8 cellular contexts compared by ENCODE assay signal in the genomic region with DNA sequence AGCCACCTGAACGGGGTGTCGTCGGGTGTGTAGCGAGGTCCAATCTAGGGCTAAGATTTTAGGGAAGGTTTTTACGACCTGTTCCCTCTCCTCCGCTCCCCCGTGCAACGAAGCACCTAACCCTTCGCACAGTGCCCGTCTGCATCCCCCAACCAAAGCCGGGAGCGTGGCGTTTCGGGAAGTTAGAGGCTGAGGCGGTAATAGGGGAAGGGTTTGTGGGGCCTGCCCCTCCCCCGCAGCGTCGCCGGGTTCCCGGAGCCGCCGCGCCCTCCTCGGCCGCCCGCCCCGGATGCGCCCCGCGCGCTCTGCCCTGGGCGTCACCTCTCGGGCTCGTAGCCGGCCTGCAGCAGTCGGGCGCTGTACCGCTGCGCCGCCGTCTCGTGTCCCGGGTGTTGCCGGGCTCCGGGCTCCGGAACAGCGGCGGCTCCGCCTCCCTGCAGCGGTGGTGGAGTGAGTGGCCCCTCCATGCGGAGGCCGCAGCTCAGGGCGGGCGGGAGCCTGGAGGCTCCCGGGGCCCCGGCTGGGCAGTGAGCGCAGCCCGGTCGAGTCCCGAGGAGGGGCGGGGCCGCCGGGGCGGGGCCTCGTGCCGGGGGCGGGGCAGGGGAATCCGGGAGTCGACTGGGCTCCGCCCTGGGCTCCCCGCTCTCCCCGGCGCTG. TPM values are rescaled to one million over a fixed set of nuclear protein-coding genes. Genes with fewer than 3 reads are reported as not detected.
DNase-seq lines count a peak whose midpoint lies in the region; ATAC-seq and TF ChIP-seq lines count a peak whose summit lies in the region.

A gene (minus strand): TSS at position 548 of the 657 bp plus-strand sequence. CDS start 81 bp downstream, at position 467.

- H3K27me3 Mint-ChIP-seq in activated naive CD4-positive, alpha-beta T cell treated with anti-CD3 and anti-CD28 coated beads for 36 hours (ENCODE audit: low read depth): peaks cover 2% of the 10 kb centered on the region
- peaks cover 22% of the 10 kb centered on the region for H3K27me3 Mint-ChIP-seq in glutamatergic neuron (ENCODE audit: unreplicated experiment)
- H3K27me3 Mint-ChIP-seq in osteocyte (ENCODE audit: unreplicated experiment): peaks cover 18% of the 10 kb centered on the region

- ATAC-seq in GM21367 (IDR thresholded peaks at IDR 0.05; ENCODE audit: unreplicated experiment): peak; percentile 71
- ATAC-seq in thoracic aorta (ENCODE audit: insufficient number of reproducible peaks, low FRiP score, low read depth): peak; percentile 64

- H3K9me3 Mint-ChIP-seq in activated naive CD4-positive, alpha-beta T cell treated with anti-CD3 and anti-CD28 coated beads for 36 hours: no peaks in the 10 kb centered on the region
- H3K9me3 Mint-ChIP-seq in glutamatergic neuron (ENCODE audit: unreplicated experiment) (peaks cover 10% of the 10 kb centered on the region), osteocyte (ENCODE audit: unreplicated experiment) (peaks cover 8% of the 10 kb centered on the region)

- peak within 1 kb of the TSS; percentile 90 to 92 for H3K27ac ChIP-seq in thoracic aorta

- no peaks in the 10 kb centered on the region for H3K36me3 Mint-ChIP-seq in activated naive CD4-positive, alpha-beta T cell treated with anti-CD3 and anti-CD28 coated beads for 36 hours (ENCODE audit: low read depth)
- no peaks in the 10 kb centered on the region for H3K36me3 Mint-ChIP-seq in glutamatergic neuron (ENCODE audit: unreplicated experiment)
- H3K36me3 Mint-ChIP-seq in osteocyte (ENCODE audit: unreplicated experiment): no peaks in the 10 kb centered on the region

- CTCF ChIA-PET in activated naive CD4-positive, alpha-beta T cell treated with anti-CD3 and anti-CD28 coated beads for 36 hours (lab: Charles Lee): interaction anchor here (0.9 to 3.4 kb wide), 8 partner anchors 11 to 65 kb away, joined by 3 to 17 read pairs (median 5); no protein-coding TSS in a partner anchor

- peak within 1 kb of the TSS; percentile 47 for H3K27ac Mint-ChIP-seq in activated naive CD4-positive, alpha-beta T cell treated with anti-CD3 and anti-CD28 coated beads for 36 hours
- H3K27ac Mint-ChIP-seq in glutamatergic neuron (ENCODE audit: unreplicated experiment) (peak within 1 kb of the TSS; percentile 89), osteocyte (ENCODE audit: unreplicated experiment) (peak within 1 kb of the TSS; percentile 79)

- DNase-seq in DMS53 treated with DMSO at 0.1 percent for 48 hours (lab: John Stamatoyannopoulos, UW; ENCODE audit: unreplicated experiment) (peak; percentile 66), HT1080 (ENCODE audit: low read depth) (peak; percentile 62), SK-MEL-5 (ENCODE audit: low read depth, low spot score) (peak; percentile 75), glutamatergic neuron (peak; percentile 94), osteocyte (ENCODE audit: extremely low spot score, unreplicated experiment) (peak; percentile 92), thoracic aorta (ENCODE audit: low spot score) (peak; percentile 59)
- peak; percentile 86 for DNase-seq in activated naive CD4-positive, alpha-beta T cell treated with anti-CD3 and anti-CD28 coated beads for 36 hours

- H3K4me3 ChIP-seq in thoracic aorta: peak within 1 kb of the TSS; percentile 87

- intact Hi-C loops in activated naive CD4-positive, alpha-beta T cell treated with anti-CD3 and anti-CD28 coated beads for 36 hours (cut with micrococcal nuclease): loop anchor here (1.0 to 2.0 kb wide), 4 partner anchors 16 to 66 kb away; a partner anchor contains a TSS

- TF ChIP-seq CTCF in glutamatergic neuron (IDR thresholded peaks at IDR 0.05; ENCODE audit: partially characterized antibody, unreplicated experiment) (no peak), osteocyte (IDR thresholded peaks at IDR 0.05) (no peak), thoracic aorta (IDR thresholded peaks at IDR 0.05) (no peak)

- H3K9me3 ChIP-seq in thoracic aorta: no peaks in the 10 kb centered on the region

- H3K4me3 Mint-ChIP-seq in activated naive CD4-positive, alpha-beta T cell treated with anti-CD3 and anti-CD28 coated beads for 36 hours: peak within 1 kb of the TSS; percentile 85
- peak within 1 kb of the TSS; percentile 96 for H3K4me3 Mint-ChIP-seq in glutamatergic neuron (ENCODE audit: unreplicated experiment)
- H3K4me3 Mint-ChIP-seq in osteocyte (ENCODE audit: unreplicated experiment): peak within 1 kb of the TSS; percentile 87

- peaks cover 23 to 32% of the 10 kb centered on the region in 2 donors for H3K4me1 ChIP-seq in thoracic aorta (ENCODE audit: control insufficient read depth in 1 of 2, low read depth in 2 of 2)

- H3K27me3 ChIP-seq in thoracic aorta (replicated peaks; ENCODE audit: insufficient read depth): no peaks in the 10 kb centered on the region

- H3K36me3 ChIP-seq in thoracic aorta: no peaks in the 10 kb centered on the region

- H3K4me1 Mint-ChIP-seq in activated naive CD4-positive, alpha-beta T cell treated with anti-CD3 and anti-CD28 coated beads for 36 hours (ENCODE audit: low read depth): peaks cover 21% of the 10 kb centered on the region
- H3K4me1 Mint-ChIP-seq in glutamatergic neuron (ENCODE audit: low read depth, unreplicated experiment) (peaks cover 18% of the 10 kb centered on the region), osteocyte (ENCODE audit: unreplicated experiment) (peaks cover 20% of the 10 kb centered on the region)

- in situ Hi-C loops in SK-MEL-5 (cut with HindIII; ENCODE audit: low pct_unique_long_range_greater_than_20kb, low sequenced_read_pairs): no loop called here

RNA-seq across cellular contexts. Expression of the gene that starts here (rescaled TPM):
- total RNA-seq in HT1080 (2014; rRNA removed; shearing (Covaris generic)): 69.8 and 71.3 TPM in 2 replicates
- polyA plus RNA-seq in HT1080 (2015; cell fraction: cytosol; rRNA removed): 44.5 and 56.5 TPM in 2 replicates
- polyA plus RNA-seq in HT1080 (2015; cell fraction: nucleus; rRNA removed): 46.9 and 48.8 TPM in 2 replicates
- total RNA-seq in SK-MEL-5 (2014; rRNA removed; shearing (Covaris generic)): 64.3 and 68.3 TPM in 2 replicates
- polyA plus RNA-seq in SK-MEL-5 (2015; cell fraction: cytosol; rRNA removed): 110 and 121 TPM in 2 replicates
- polyA plus RNA-seq in SK-MEL-5 (2015; cell fraction: nucleus; rRNA removed): 112 and 130 TPM in 2 replicates
- 10 to 100 TPM; 44.3 to 45.9 TPM for total RNA-seq in activated naive CD4-positive, alpha-beta T cell treated with anti-CD3 and anti-CD28 coated beads for 36 hours
- total RNA-seq in glutamatergic neuron (ENCODE audit: unreplicated experiment) (81.7 TPM), osteocyte (33.5 and 36.2 TPM in 2 replicates), thoracic aorta (10 to 100 TPM; 48.1 to 59.7 TPM)

Comparison
In these comparisons a context has a peak if more than half of its experiments do, and no peak if none do; other contexts are left out.
1. Peak in every context shown above with its lines: DNase-seq, ATAC-seq, H3K4me3 ChIP-seq and H3K27ac ChIP-seq.